ENCODE assay signal across 8 cellular contexts in genomic region chrX:11143931-11144678, GRCh38. TPM values are rescaled to one million over a fixed set of nuclear protein-coding genes. Genes with fewer than 3 reads are reported as not detected.
DNase-seq lines count a peak whose midpoint lies in the region; ATAC-seq and TF ChIP-seq lines count a peak whose summit lies in the region.

No MANE protein-coding gene starts in this region.

- no peaks in the 10 kb centered on the region for H3K9me3 Mint-ChIP-seq in naive thymus-derived CD8-positive, alpha-beta T cell
- no peaks in the 10 kb centered on the region for H3K9me3 Mint-ChIP-seq in type B pancreatic cell

- ATAC-seq in GM19351 (IDR thresholded peaks at IDR 0.05; ENCODE audit: unreplicated experiment) (peak; percentile 93), HG03571 (IDR thresholded peaks at IDR 0.05; ENCODE audit: unreplicated experiment) (peak; percentile 72), esophagus mucosa (peak; percentile 83)
- peak; percentile 65 for ATAC-seq in naive thymus-derived CD8-positive, alpha-beta T cell

- DNase-seq in COLO829 (ENCODE audit: low spot score) (peak; percentile 62), NCI-H526 treated with DMSO at 0.1 percent for 48 hours (lab: John Stamatoyannopoulos, UW) (peak; percentile 50), type B pancreatic cell (ENCODE audit: extremely low spot score, unreplicated experiment) (no peak)
- DNase-seq in activated CD8-positive, alpha-beta memory T cell treated with anti-CD3 and anti-CD28 coated beads for 4 hours (ENCODE audit: low read depth in 2 of 2): peak; percentile 2 to 6
- DNase-seq in naive thymus-derived CD8-positive, alpha-beta T cell: peak; percentile 4 to 67 (median 46)

- peak; percentile 78 for TF ChIP-seq CTCF in type B pancreatic cell (conservative IDR thresholded peaks at IDR 0.05)

- peak overlapping the region in 2 of 10 donors; percentile 41 to 63 for H3K27ac Mint-ChIP-seq in naive thymus-derived CD8-positive, alpha-beta T cell
- no peak overlapping the region for H3K27ac Mint-ChIP-seq in type B pancreatic cell

- peak overlapping the region in 4 of 10 donors; percentile 26 to 56 (median 46) for H3K4me3 Mint-ChIP-seq in naive thymus-derived CD8-positive, alpha-beta T cell
- no peak overlapping the region for H3K4me3 Mint-ChIP-seq in type B pancreatic cell

- peaks cover 0 to 6% (median 4%) of the 10 kb centered on the region in 5 donors for H3K27me3 Mint-ChIP-seq in naive thymus-derived CD8-positive, alpha-beta T cell
- H3K27me3 Mint-ChIP-seq in type B pancreatic cell: no peaks in the 10 kb centered on the region

- POLR2A ChIA-PET in naive thymus-derived CD8-positive, alpha-beta T cell (lab: Charles Lee): no interaction called here

- no peaks in the 10 kb centered on the region for H3K36me3 Mint-ChIP-seq in naive thymus-derived CD8-positive, alpha-beta T cell
- no peaks in the 10 kb centered on the region for H3K36me3 Mint-ChIP-seq in type B pancreatic cell

- H3K4me1 Mint-ChIP-seq in naive thymus-derived CD8-positive, alpha-beta T cell: peaks cover 2 to 6% (median 4%) of the 10 kb centered on the region in 4 donors
- peaks cover 3% of the 10 kb centered on the region for H3K4me1 Mint-ChIP-seq in type B pancreatic cell (ENCODE audit: unreplicated experiment)

RNA-seq across cellular contexts. Expression of gene HCCS, which starts 33.0 kb away (rescaled TPM):
- total RNA-seq in esophagus mucosa (17.0 TPM), type B pancreatic cell (ENCODE audit: low replicate concordance) (28.0 and 39.7 TPM in 2 replicates)
- total RNA-seq in naive thymus-derived CD8-positive, alpha-beta T cell: 10 to 100 TPM; 11.4 to 12.4 TPM
- 10 to 100 TPM; 18.1 to 21.4 (median 20.0) TPM for polyA plus RNA-seq in naive thymus-derived CD8-positive, alpha-beta T cell
